In genomic region chr4:111696505-111696904, GRCh38 we compare ENCODE assay signal across 24 cellular contexts.
"Had no signal": no experiment of that assay in that cellular context is flagged by ENCODE, and none has a peak within 500 bp of the region (broad histone marks: within the 10 kb centered on the region; RNA-seq: fewer than 3 reads in every experiment).

No MANE protein-coding gene starts in this region.

- H3K4me1 ChIP-seq: left ventricle myocardium inferior, testis, thyroid gland, transverse colon, upper lobe of left lung, vagina had no signal

- H3K27ac ChIP-seq: left ventricle myocardium inferior, ovary, skin epidermis, stomach, testis, thyroid gland, transverse colon, upper lobe of left lung, vagina had no signal

- H3K4me3 ChIP-seq: left ventricle myocardium inferior, mucosa of descending colon, ovary, skin epidermis, stomach, testis, thyroid gland, transverse colon, upper lobe of left lung, vagina had no signal

- ATAC-seq: mucosa of descending colon; naive thymus-derived CD4-positive, alpha-beta T cell; natural killer cell treated with Interleukin-12 subunit alpha and Interleukin-12 subunit beta and Interleukin-15 and Interleukin-18, amount 100 ng/mL, for 72 hours; right cardiac atrium; sciatic nerve; stimulated activated naive B cell treated with anti-CD40 and anti-IgM and Interleukin-4, amounts not matched to agents 10 μg/mL and 1 μg/mL and 100 μg/mL, for 72 hours; stimulated activated naive CD8-positive, alpha-beta T cell treated with anti-CD3 and anti-CD28 coated beads, Interleukin-15, Interleukin-2, amounts not matched to agents 100 U/mL and 50 U/mL, for 24 hours had no signal

- H3K27me3 Mint-ChIP-seq: naive thymus-derived CD4-positive, alpha-beta T cell; natural killer cell treated with Interleukin-12 subunit alpha and Interleukin-12 subunit beta and Interleukin-15 and Interleukin-18, amount 100 ng/mL, for 72 hours; progenitor cell of endocrine pancreas; stimulated activated naive B cell treated with anti-CD40 and anti-IgM and Interleukin-4, amounts not matched to agents 10 μg/mL and 1 μg/mL and 100 μg/mL, for 72 hours had no signal

- DNase-seq: islet precursor cell; left ventricle myocardium inferior; midbrain; mucosa of descending colon; naive thymus-derived CD4-positive, alpha-beta T cell; ovary; right cardiac atrium; stimulated activated CD4-positive, alpha-beta T cell treated with anti-CD3 and anti-CD28 coated beads, Interleukin-12 subunit alpha, Interleukin-12 subunit beta, amount 100 ng/mL, for 4 hours; stimulated activated CD4-positive, alpha-beta T cell treated with anti-CD3 and anti-CD28 coated beads, Interleukin-15, amount 100 ng/mL, for 24 hours; stimulated activated CD4-positive, alpha-beta T cell treated with anti-CD3 and anti-CD28 coated beads, Interleukin-2, amount 100 ng/mL, for 24 hours; stimulated activated CD4-positive, alpha-beta T cell treated with anti-CD3 and anti-CD28 coated beads, Interleukin-4, amount 100 ng/mL, for 1 hour; stimulated activated naive B cell treated with anti-CD40 and anti-IgM and Interleukin-4, amounts not matched to agents 10 μg/mL and 1 μg/mL and 100 μg/mL, for 72 hours; stimulated activated naive CD8-positive, alpha-beta T cell treated with anti-CD3 and anti-CD28 coated beads, Interleukin-15, Interleukin-2, amounts not matched to agents 100 U/mL and 50 U/mL, for 24 hours; stomach; testis; thyroid gland; transverse colon; upper lobe of left lung had no signal

- H3K36me3 Mint-ChIP-seq: memory B cell; naive thymus-derived CD4-positive, alpha-beta T cell; natural killer cell treated with Interleukin-12 subunit alpha and Interleukin-12 subunit beta and Interleukin-15 and Interleukin-18, amount 100 ng/mL, for 72 hours; stimulated activated naive B cell treated with anti-CD40 and anti-IgM and Interleukin-4, amounts not matched to agents 10 μg/mL and 1 μg/mL and 100 μg/mL, for 72 hours had no signal

- H3K9me3 Mint-ChIP-seq: stimulated activated naive B cell treated with anti-CD40 and anti-IgM and Interleukin-4, amounts not matched to agents 10 μg/mL and 1 μg/mL and 100 μg/mL, for 72 hours had no signal

- H3K9me3 ChIP-seq: left ventricle myocardium inferior, mucosa of descending colon, ovary, stomach, testis, thyroid gland, transverse colon, upper lobe of left lung, vagina had no signal

- H3K27ac Mint-ChIP-seq: memory B cell; naive thymus-derived CD4-positive, alpha-beta T cell; natural killer cell treated with Interleukin-12 subunit alpha and Interleukin-12 subunit beta and Interleukin-15 and Interleukin-18, amount 100 ng/mL, for 72 hours; progenitor cell of endocrine pancreas; stimulated activated naive B cell treated with anti-CD40 and anti-IgM and Interleukin-4, amounts not matched to agents 10 μg/mL and 1 μg/mL and 100 μg/mL, for 72 hours had no signal

- H3K4me3 Mint-ChIP-seq: memory B cell; naive thymus-derived CD4-positive, alpha-beta T cell; natural killer cell treated with Interleukin-12 subunit alpha and Interleukin-12 subunit beta and Interleukin-15 and Interleukin-18, amount 100 ng/mL, for 72 hours; stimulated activated naive B cell treated with anti-CD40 and anti-IgM and Interleukin-4, amounts not matched to agents 10 μg/mL and 1 μg/mL and 100 μg/mL, for 72 hours had no signal

- H3K36me3 ChIP-seq: left ventricle myocardium inferior, ovary, stomach, thyroid gland, transverse colon, upper lobe of left lung, vagina had no signal

- H3K4me1 Mint-ChIP-seq: memory B cell; naive thymus-derived CD4-positive, alpha-beta T cell; stimulated activated naive B cell treated with anti-CD40 and anti-IgM and Interleukin-4, amounts not matched to agents 10 μg/mL and 1 μg/mL and 100 μg/mL, for 72 hours had no signal
